Comparison of ENCODE assay signal across 16 cellular contexts in genomic region chr11:130415719-130416536, GRCh38. TPM values are rescaled to one million over a fixed set of nuclear protein-coding genes. Genes with fewer than 3 reads are reported as not detected.
"Had no signal": no experiment of that assay in that cellular context is flagged by ENCODE, and none has a peak within 500 bp of the region (broad histone marks: within the 10 kb centered on the region; RNA-seq: fewer than 3 reads in every experiment).

No MANE protein-coding gene starts in this region.

- H3K4me3 ChIP-seq: dorsolateral prefrontal cortex, esophagus muscularis mucosa, mucosa of descending colon, smooth muscle cell had no signal

- H3K9me3 ChIP-seq: esophagus muscularis mucosa, mucosa of descending colon had no signal

- DNase-seq: activated CD4-positive, alpha-beta memory T cell treated with anti-CD3 and anti-CD28 coated beads, Interleukin-2, amount 10 ng/mL, durations not matched to agents 7 days and 5 days; activated CD8-positive, alpha-beta memory T cell treated with anti-CD3 and anti-CD28 coated beads, Interleukin-2, amount 50 U/mL, for 4 hours; activated gamma-delta T cell treated with Interleukin-2 at 50 U/mL for 16 hours; activated naive CD8-positive, alpha-beta T cell treated with anti-CD3 and anti-CD28 coated beads, Interleukin-2, amount 10 ng/mL, durations not matched to agents 7 days and 5 days; activated T-cell treated with anti-CD3 and anti-CD28 coated beads, Interleukin-2, amount 50 U/mL, for 72 hours; dorsolateral prefrontal cortex; glutamatergic neuron; mucosa of descending colon; naive thymus-derived CD8-positive, alpha-beta T cell; T-helper 2 cell had no signal

- H3K36me3 Mint-ChIP-seq: activated naive CD8-positive, alpha-beta T cell treated with anti-CD3 and anti-CD28 coated beads, Interleukin-2, amount 10 ng/mL, durations not matched to agents 7 days and 5 days; naive thymus-derived CD8-positive, alpha-beta T cell; type B pancreatic cell had no signal

- H3K27me3 ChIP-seq: dorsolateral prefrontal cortex, esophagus muscularis mucosa had no signal

- H3K27ac Mint-ChIP-seq: activated CD4-positive, alpha-beta memory T cell treated with anti-CD3 and anti-CD28 coated beads, Interleukin-2, amount 10 ng/mL, durations not matched to agents 7 days and 5 days; activated naive CD8-positive, alpha-beta T cell treated with anti-CD3 and anti-CD28 coated beads, Interleukin-2, amount 10 ng/mL, durations not matched to agents 7 days and 5 days; activated T-cell treated with anti-CD3 and anti-CD28 coated beads, Interleukin-2, amount 50 U/mL, for 72 hours; naive thymus-derived CD8-positive, alpha-beta T cell; type B pancreatic cell had no signal

- H3K4me3 Mint-ChIP-seq: activated CD4-positive, alpha-beta memory T cell treated with anti-CD3 and anti-CD28 coated beads, Interleukin-2, amount 10 ng/mL, durations not matched to agents 7 days and 5 days; activated naive CD8-positive, alpha-beta T cell treated with anti-CD3 and anti-CD28 coated beads, Interleukin-2, amount 10 ng/mL, durations not matched to agents 7 days and 5 days; activated T-cell treated with anti-CD3 and anti-CD28 coated beads, Interleukin-2, amount 50 U/mL, for 72 hours; naive thymus-derived CD8-positive, alpha-beta T cell; type B pancreatic cell had no signal

- H3K4me1 Mint-ChIP-seq: activated CD4-positive, alpha-beta memory T cell treated with anti-CD3 and anti-CD28 coated beads, Interleukin-2, amount 10 ng/mL, durations not matched to agents 7 days and 5 days had no signal

- H3K27ac ChIP-seq: esophagus muscularis mucosa had no signal

- H3K4me2 ChIP-seq: smooth muscle cell had no signal

- H3K9me3 Mint-ChIP-seq: activated CD4-positive, alpha-beta memory T cell treated with anti-CD3 and anti-CD28 coated beads, Interleukin-2, amount 10 ng/mL, durations not matched to agents 7 days and 5 days; activated naive CD8-positive, alpha-beta T cell treated with anti-CD3 and anti-CD28 coated beads, Interleukin-2, amount 10 ng/mL, durations not matched to agents 7 days and 5 days; activated T-cell treated with anti-CD3 and anti-CD28 coated beads, Interleukin-2, amount 50 U/mL, for 72 hours; naive thymus-derived CD8-positive, alpha-beta T cell; type B pancreatic cell had no signal

- ATAC-seq: activated T-cell treated with anti-CD3 and anti-CD28 coated beads, Interleukin-2, amount 50 U/mL, for 72 hours; left lobe of liver; mucosa of descending colon; naive thymus-derived CD8-positive, alpha-beta T cell had no signal

RNA-seq across cellular contexts. Expression of gene ADAMTS8, which starts 12.5 kb away (rescaled TPM):
- total RNA-seq: activated CD4-positive, alpha-beta memory T cell treated with anti-CD3 and anti-CD28 coated beads, Interleukin-2, amount 10 ng/mL, durations not matched to agents 7 days and 5 days; activated naive CD8-positive, alpha-beta T cell treated with anti-CD3 and anti-CD28 coated beads, Interleukin-2, amount 10 ng/mL, durations not matched to agents 7 days and 5 days; activated T-cell treated with anti-CD3 and anti-CD28 coated beads, Interleukin-2, amount 50 U/mL, for 72 hours; fibroblast of villous mesenchyme; naive thymus-derived CD8-positive, alpha-beta T cell; pulmonary artery endothelial cell; smooth muscle cell had no signal
- polyA plus RNA-seq: naive thymus-derived CD8-positive, alpha-beta T cell; smooth muscle cell had no signal

RNA-seq across cellular contexts. Expression of gene ADAMTS15, which starts 32.5 kb away (rescaled TPM):
- total RNA-seq: activated CD4-positive, alpha-beta memory T cell treated with anti-CD3 and anti-CD28 coated beads, Interleukin-2, amount 10 ng/mL, durations not matched to agents 7 days and 5 days had no signal
- polyA plus RNA-seq: naive thymus-derived CD8-positive, alpha-beta T cell had no signal
